In genomic region chr13:79190932-79191331, GRCh38 we compare ENCODE assay signal across 12 cellular contexts.
A peak's percentile ranks its signal among the peaks of the same experiment; 100 is the strongest.
DNase-seq lines count a peak whose midpoint lies in the region; ATAC-seq lines count a peak whose summit lies in the region.
"Had no signal": no experiment of that assay in that cellular context is flagged by ENCODE, and none has a peak within 500 bp of the region (broad histone marks: within the 10 kb centered on the region; RNA-seq: fewer than 3 reads in every experiment).

No MANE protein-coding gene starts in this region.

- no peak overlapping the region for H3K4me3 ChIP-seq in naive thymus-derived CD4-positive, alpha-beta T cell (ENCODE audit: low read length)
- no peak overlapping the region for H3K4me3 ChIP-seq in effector memory CD4-positive, alpha-beta T cell (ENCODE audit: insufficient read depth, low read depth, low read length, poor library complexity, severe bottlenecking)
- H3K4me3 ChIP-seq: K562 had no signal

- H3K4me3 Mint-ChIP-seq in naive thymus-derived CD4-positive, alpha-beta T cell, result peak overlapping the region in 1 of 10 donors; percentile 37
- H3K4me3 Mint-ChIP-seq: stimulated activated naive CD8-positive, alpha-beta T cell treated with anti-CD3 and anti-CD28 coated beads, Interleukin-15, Interleukin-2, amounts not matched to agents 100 ng/mL and 50 ng/mL, for 24 hours had no signal

- intact Hi-C loops in naive thymus-derived CD4-positive, alpha-beta T cell (cut with micrococcal nuclease), result loop anchor here in 1 of 2 donors (5.0 to 10.0 kb wide), 4 partner anchors 201 to 534 kb away; partner anchors contain the start of genes NDFIP2 and OBI1

- peak; percentile 32 for ATAC-seq in GM19025 (IDR thresholded peaks at IDR 0.05; ENCODE audit: low read depth, unreplicated experiment)
- ATAC-seq in HG02588 (IDR thresholded peaks at IDR 0.05; ENCODE audit: unreplicated experiment), result peak; percentile 33
- peak; percentile 22 for ATAC-seq in HG03460 (IDR thresholded peaks at IDR 0.05; ENCODE audit: unreplicated experiment)
- peak; percentile 23 for ATAC-seq in naive thymus-derived CD4-positive, alpha-beta T cell
- ATAC-seq: K562 had no signal

- POLR2A ChIA-PET in naive thymus-derived CD4-positive, alpha-beta T cell (lab: Charles Lee), result no interaction called here

- peaks cover 6 to 43% (median 19%) of the 10 kb centered on the region in 7 donors for H3K4me1 Mint-ChIP-seq in naive thymus-derived CD4-positive, alpha-beta T cell

- no peak for DNase-seq in naive thymus-derived CD4-positive, alpha-beta T cell
- no peak for DNase-seq in effector memory CD4-positive, alpha-beta T cell
- DNase-seq in NCI-H69 (lab: John Stamatoyannopoulos, UW), result no peak
- no peak for DNase-seq in activated T-cell treated with anti-CD3 and anti-CD28 coated beads, Interleukin-2, amount 50 U/mL, for 1 hour
- DNase-seq: brain microvascular endothelial cell, mesendoderm, NCI-H2171 treated with DMSO at 0.1 percent for 48 hours had no signal

- H3K36me3 ChIP-seq in naive thymus-derived CD4-positive, alpha-beta T cell (ENCODE audit: control insufficient read depth in 2 of 3, insufficient read depth in 3 of 3, low read length in 3 of 3), result no peaks in the 10 kb centered on the region
- H3K36me3 ChIP-seq in effector memory CD4-positive, alpha-beta T cell (ENCODE audit: control insufficient read depth, insufficient read depth, low read length), result no peaks in the 10 kb centered on the region
- H3K36me3 ChIP-seq: brain microvascular endothelial cell had no signal

- H3K27ac Mint-ChIP-seq in naive thymus-derived CD4-positive, alpha-beta T cell, result peak overlapping the region in 1 of 9 donors; percentile 36

- no peaks in the 10 kb centered on the region for H3K9me3 Mint-ChIP-seq in naive thymus-derived CD4-positive, alpha-beta T cell
- H3K9me3 Mint-ChIP-seq: stimulated activated naive CD8-positive, alpha-beta T cell treated with anti-CD3 and anti-CD28 coated beads, Interleukin-15, Interleukin-2, amounts not matched to agents 100 ng/mL and 50 ng/mL, for 24 hours had no signal

- H3K36me3 Mint-ChIP-seq in naive thymus-derived CD4-positive, alpha-beta T cell, result peaks cover 0 to 4% (median 0%) of the 10 kb centered on the region in 5 donors

- H3K27me3 ChIP-seq in naive thymus-derived CD4-positive, alpha-beta T cell (ENCODE audit: control insufficient read depth in 2 of 2, insufficient read depth in 2 of 2, low read length in 2 of 2), result no peaks in the 10 kb centered on the region
- no peaks in the 10 kb centered on the region for H3K27me3 ChIP-seq in effector memory CD4-positive, alpha-beta T cell (replicated peaks; ENCODE audit: control insufficient read depth, insufficient read depth, low read length, poor library complexity, severe bottlenecking)
- H3K27me3 ChIP-seq: brain microvascular endothelial cell had no signal

- H3K27ac ChIP-seq in naive thymus-derived CD4-positive, alpha-beta T cell (ENCODE audit: low read depth, low read length), result no peak overlapping the region
- no peak overlapping the region for H3K27ac ChIP-seq in effector memory CD4-positive, alpha-beta T cell (ENCODE audit: insufficient read depth, low read length, poor library complexity, severe bottlenecking)
- H3K27ac ChIP-seq: brain microvascular endothelial cell had no signal

- no peaks in the 10 kb centered on the region for H3K9me3 ChIP-seq in naive thymus-derived CD4-positive, alpha-beta T cell (ENCODE audit: control insufficient read depth in 2 of 3, low read length in 3 of 3)
- no peaks in the 10 kb centered on the region for H3K9me3 ChIP-seq in effector memory CD4-positive, alpha-beta T cell (ENCODE audit: control insufficient read depth, low read length)

- CTCF ChIA-PET in naive thymus-derived CD4-positive, alpha-beta T cell (lab: Charles Lee), result no interaction called here

- peaks cover 0 to 36% (median 7%) of the 10 kb centered on the region in 5 donors for H3K27me3 Mint-ChIP-seq in naive thymus-derived CD4-positive, alpha-beta T cell
- H3K27me3 Mint-ChIP-seq: stimulated activated naive CD8-positive, alpha-beta T cell treated with anti-CD3 and anti-CD28 coated beads, Interleukin-15, Interleukin-2, amounts not matched to agents 100 ng/mL and 50 ng/mL, for 24 hours had no signal

- H3K4me1 ChIP-seq in naive thymus-derived CD4-positive, alpha-beta T cell (ENCODE audit: control insufficient read depth in 2 of 2, insufficient read depth in 2 of 2, low read length in 2 of 2), result peaks cover 9 to 11% of the 10 kb centered on the region in 2 donors
- peaks cover 5% of the 10 kb centered on the region for H3K4me1 ChIP-seq in effector memory CD4-positive, alpha-beta T cell (ENCODE audit: control insufficient read depth, insufficient read depth, low read length, poor library complexity, severe bottlenecking)
